In genomic region chr5:88145205-88145602, GRCh38 we compare ENCODE assay signal across 1 cellular context.
TF ChIP-seq lines count a peak whose summit lies in the region.

No MANE protein-coding gene starts in this region.

TF ChIP-seq in neural cell, 6 proteins besides CTCF, POLR2A, EP300 and RAD21:
- TF ChIP-seq REST (IDR thresholded peaks at IDR 0.05; ENCODE audit: borderline replicate concordance) (no peak), SMC3 (conservative IDR thresholded peaks at IDR 0.05; ENCODE audit: poor library complexity) (no peak), POLR2AphosphoS5 (IDR thresholded peaks at IDR 0.05) (no peak), MXI1 (conservative IDR thresholded peaks at IDR 0.05; ENCODE audit: poor library complexity, severe bottlenecking) (no peak), EZH2 (IDR thresholded peaks at IDR 0.05; ENCODE audit: borderline replicate concordance, insufficient read depth, low read length, poor library complexity, severe bottlenecking) (no peak), TAF1 (IDR thresholded peaks at IDR 0.05; ENCODE audit: low read depth) (no peak)
